18 cellular contexts compared by ENCODE assay signal in genomic region chr3:125300416-125300815, GRCh38.
DNase-seq lines count a peak whose midpoint lies in the region; ATAC-seq and TF ChIP-seq lines count a peak whose summit lies in the region.
"Had no signal": no experiment of that assay in that cellular context is flagged by ENCODE, and none has a peak within 500 bp of the region (broad histone marks: within the 10 kb centered on the region; RNA-seq: fewer than 3 reads in every experiment).

No MANE protein-coding gene starts in this region.

- H3K9me3 ChIP-seq in colonic mucosa, result no peaks in the 10 kb centered on the region
- H3K9me3 ChIP-seq: left ventricle myocardium inferior, right atrium auricular region had no signal

- CTCF ChIA-PET in AG04449 (lab: Yijun Ruan, JAX), result interaction anchor here (1.1 kb wide), 1 partner anchor 32 kb away, joined by 3 read pairs; no protein-coding TSS in a partner anchor

- in situ Hi-C loops in astrocyte of the cerebellum (cut with HindIII; ENCODE audit: low sequenced_read_pairs), result no loop called here

- H3K9ac ChIP-seq in colonic mucosa (ENCODE audit: low read depth in 2 of 2, low read length in 2 of 2), result no peak overlapping the region

- no peaks in the 10 kb centered on the region for H3K36me3 ChIP-seq in colonic mucosa
- H3K36me3 ChIP-seq: right atrium auricular region had no signal

- peak; percentile 57 for DNase-seq in AG04449 (ENCODE audit: low read depth, low spot score)
- DNase-seq in HS-5 (ENCODE audit: low read depth), result peak; percentile 87
- peak; percentile 28 for DNase-seq in astrocyte of the cerebellum (ENCODE audit: low read depth)
- peak; percentile 59 to 81 for DNase-seq in foreskin keratinocyte
- no peak for DNase-seq in SW480 (ENCODE audit: low spot score)
- DNase-seq in mucosa of gallbladder (ENCODE audit: low spot score), result no peak
- no peak for DNase-seq in NAMALWA (ENCODE audit: low spot score)
- DNase-seq in colonic mucosa, result no peak
- DNase-seq: activated CD4-positive, alpha-beta T cell treated with anti-CD3 and anti-CD28 coated beads for 1 hour; AML-193; central memory CD4-positive, alpha-beta T cell; left ventricle myocardium inferior; naive thymus-derived CD4-positive, alpha-beta T cell; NCI-H2081 treated with DMSO at 0.1 percent for 48 hours; NCI-H774; RPMI8226; stimulated activated CD4-positive, alpha-beta T cell treated with anti-CD3 and anti-CD28 coated beads, Interleukin-1b, Interleukin-23, amount 100 ng/mL, for 48 hours had no signal

- H3K27me3 ChIP-seq in foreskin keratinocyte (no peaks in the 10 kb centered on the region), colonic mucosa (no peaks in the 10 kb centered on the region)
- H3K27me3 ChIP-seq: right atrium auricular region had no signal

- peak; percentile 74 for ATAC-seq in foreskin keratinocyte
- ATAC-seq: naive thymus-derived CD4-positive, alpha-beta T cell had no signal

- no peak for TF ChIP-seq CTCF in AG04449 (IDR thresholded peaks at IDR 0.05; ENCODE audit: insufficient read depth, low read length, missing control alignments)
- TF ChIP-seq CTCF in astrocyte of the cerebellum (IDR thresholded peaks at IDR 0.05; ENCODE audit: low read depth, low read length, missing control alignments), result no peak
- no peak for TF ChIP-seq CTCF in foreskin keratinocyte (conservative IDR thresholded peaks at IDR 0.05)
- no peak for TF ChIP-seq CTCF in colonic mucosa (IDR thresholded peaks at IDR 0.05)

- no peak overlapping the region for H3K4me3 ChIP-seq in AG04449 (ENCODE audit: low read depth, low read length)
- H3K4me3 ChIP-seq in astrocyte of the cerebellum (ENCODE audit: low read depth, low read length), result no peak overlapping the region
- no peak overlapping the region for H3K4me3 ChIP-seq in colonic mucosa
- H3K4me3 ChIP-seq: left ventricle myocardium inferior, right atrium auricular region had no signal

- H3K27ac ChIP-seq in foreskin keratinocyte (no peak overlapping the region), colonic mucosa (no peak overlapping the region)
- H3K27ac ChIP-seq: left ventricle myocardium inferior, right atrium auricular region had no signal

- H3K4me1 ChIP-seq in foreskin keratinocyte (peaks cover 22% of the 10 kb centered on the region), colonic mucosa (no peaks in the 10 kb centered on the region)

- POLR2A ChIA-PET in AG04449 (lab: Yijun Ruan, JAX), result no interaction called here

- intact Hi-C loops in colonic mucosa (cut with DNase I), result no loop called here

Comparison
In these comparisons a context has a peak if more than half of its experiments do, and no peak if none do; other contexts are left out.
1. DNase-seq: peak in AG04449 (single experiment), HS-5 (single experiment), astrocyte of the cerebellum (single experiment) and foreskin keratinocyte (2 of 2); none in SW480 (single experiment), mucosa of gallbladder (single experiment), NAMALWA (single experiment) and colonic mucosa (single experiment).